8 cellular contexts compared by ENCODE assay signal in the genomic region with DNA sequence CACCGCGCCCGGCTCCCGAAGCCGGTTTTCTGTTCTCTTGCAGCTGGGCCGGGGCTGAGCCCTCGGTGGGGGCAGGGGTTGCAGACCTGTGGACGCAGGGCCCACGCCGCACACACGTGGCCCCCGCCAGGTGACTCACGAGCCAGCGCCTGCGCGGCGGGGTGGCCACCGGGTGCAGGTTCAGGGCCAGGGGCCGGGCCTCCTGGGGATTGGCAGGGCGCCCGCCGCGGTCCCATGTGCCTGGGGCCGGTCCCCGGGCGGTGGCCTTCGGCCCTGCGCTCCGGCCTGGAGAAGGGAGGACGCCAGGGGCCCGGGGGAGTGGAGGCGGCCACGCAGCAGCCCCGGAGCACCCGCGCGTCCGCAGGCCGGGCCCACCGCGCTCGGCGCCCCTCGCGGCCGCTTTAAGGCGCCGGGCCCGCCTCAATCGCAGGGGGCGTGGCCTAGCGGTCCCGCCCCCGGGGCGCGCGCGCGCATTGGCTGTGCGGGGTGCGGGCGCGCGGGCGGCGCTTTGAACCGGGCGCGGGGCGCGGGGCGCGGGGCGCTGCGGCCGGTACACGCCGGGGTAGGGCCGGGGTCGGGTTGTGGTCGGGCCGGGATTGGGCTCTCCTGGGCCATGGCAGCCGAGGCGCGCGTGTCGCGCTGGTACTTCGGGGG. TPM values are rescaled to one million over a fixed set of nuclear protein-coding genes. Genes with fewer than 3 reads are reported as not detected.
DNase-seq lines count a peak whose midpoint lies in the region; ATAC-seq, FAIRE-seq and TF ChIP-seq lines count a peak whose summit lies in the region.

A gene with protein sequence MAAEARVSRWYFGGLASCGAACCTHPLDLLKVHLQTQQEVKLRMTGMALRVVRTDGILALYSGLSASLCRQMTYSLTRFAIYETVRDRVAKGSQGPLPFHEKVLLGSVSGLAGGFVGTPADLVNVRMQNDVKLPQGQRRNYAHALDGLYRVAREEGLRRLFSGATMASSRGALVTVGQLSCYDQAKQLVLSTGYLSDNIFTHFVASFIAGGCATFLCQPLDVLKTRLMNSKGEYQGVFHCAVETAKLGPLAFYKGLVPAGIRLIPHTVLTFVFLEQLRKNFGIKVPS (plus strand): TSS at position 471 of the 654 bp plus-strand sequence. CDS start 143 bp downstream, at position 614.

- H3K4me1 ChIP-seq in A549 = peaks cover 20% of the 10 kb centered on the region
- peaks cover 23 to 42% of the 10 kb centered on the region in 2 donors for H3K4me1 ChIP-seq in left lung

- TF ChIP-seq RAD21 in A549 (conservative IDR thresholded peaks at IDR 0.05 in 1 of 2, IDR thresholded peaks at IDR 0.05 in 1 of 2) = no peak

- POLR2A ChIA-PET in A549 (lab: Yijun Ruan, JAX) = interaction anchor here (0.6 to 3.9 kb wide), 8 partner anchors 9 to 155 kb away, joined by 3 to 41 read pairs (median 6); a partner anchor contains a TSS

- H3K36me3 ChIP-seq in left lung = peaks cover 0 to 20% of the 10 kb centered on the region in 2 donors

- no peaks in the 10 kb centered on the region for H3K9me3 ChIP-seq in A549
- H3K9me3 ChIP-seq in left lung = no peaks in the 10 kb centered on the region

- ATAC-seq in A549 (peak; percentile 60 to 65), GM18858 (IDR thresholded peaks at IDR 0.05; ENCODE audit: unreplicated experiment) (peak; percentile 41), HG03175 (IDR thresholded peaks at IDR 0.05; ENCODE audit: unreplicated experiment) (peak; percentile 69), left lung (peak; percentile 87)

- DNase-seq in A549 (ENCODE audit: low read depth in 1 of 2, low spot score in 1 of 2) (peak; percentile 87 to 89), NCI-H524 (lab: John Stamatoyannopoulos, UW) (peak; percentile 70 to 92), coronary artery (ENCODE audit: low spot score) (no peak), left lung (peak; percentile 81 to 93)
- DNase-seq in activated CD4-positive, alpha-beta T cell treated with anti-CD3 and anti-CD28 coated beads for 48 hours = peak; percentile 89
- DNase-seq in stimulated activated CD4-positive, alpha-beta T cell treated with anti-CD3 and anti-CD28 coated beads, Interleukin-1b, Interleukin-23, amount 100 ng/mL, for 48 hours = peak; percentile 87

- WGBS in A549 (ENCODE audit: missing lambda C conversion rate) = 0% methylated on average over 35 of the region's 89 CpGs

- CTCF ChIA-PET in A549 (lab: Yijun Ruan, JAX) = interaction anchor here (1.0 to 4.6 kb wide), 7 partner anchors 10 to 41 kb away, joined by 3 to 24 read pairs (median 4); no protein-coding TSS in a partner anchor

- peak within 1 kb of the TSS; percentile 86 for H3K4me2 ChIP-seq in A549

- H3K27me3 ChIP-seq in left lung = no peaks in the 10 kb centered on the region

- TF ChIP-seq CTCF in A549 (IDR thresholded peaks at IDR 0.05) = no peak
- TF ChIP-seq CTCF in coronary artery (IDR thresholded peaks at IDR 0.05) = no peak
- peak in 1 of 2 donors; percentile 29 for TF ChIP-seq CTCF in left lung (IDR thresholded peaks at IDR 0.05)

- peak; percentile 36; the same call in 1 of the 2 replicates for TF ChIP-seq POLR2A in A549 (IDR thresholded peaks at IDR 0.05; ENCODE audit: low read length)

- H3K27ac ChIP-seq in A549 (peak within 1 kb of the TSS; percentile 95), coronary artery (peak within 1 kb of the TSS in 1 of 2 donors; percentile 65), left lung (peak within 1 kb of the TSS in 1 of 2 donors; percentile 71)

- intact Hi-C loops in left lung (cut with DNase I) = no loop called here

- no peak for FAIRE-seq in A549 (lab: Jason Lieb, UNC)

- H3K4me3 ChIP-seq in A549 = peak within 1 kb of the TSS; percentile 70
- H3K4me3 ChIP-seq in coronary artery = peak within 1 kb of the TSS; percentile 81
- H3K4me3 ChIP-seq in left lung = peak within 1 kb of the TSS; percentile 83 to 85

- no peak for TF ChIP-seq EP300 in A549 (IDR thresholded peaks at IDR 0.05)

TF ChIP-seq in A549, 52 proteins besides CTCF, POLR2A, EP300 and RAD21 (continues in another document):
- TF ChIP-seq, protein P1, sequence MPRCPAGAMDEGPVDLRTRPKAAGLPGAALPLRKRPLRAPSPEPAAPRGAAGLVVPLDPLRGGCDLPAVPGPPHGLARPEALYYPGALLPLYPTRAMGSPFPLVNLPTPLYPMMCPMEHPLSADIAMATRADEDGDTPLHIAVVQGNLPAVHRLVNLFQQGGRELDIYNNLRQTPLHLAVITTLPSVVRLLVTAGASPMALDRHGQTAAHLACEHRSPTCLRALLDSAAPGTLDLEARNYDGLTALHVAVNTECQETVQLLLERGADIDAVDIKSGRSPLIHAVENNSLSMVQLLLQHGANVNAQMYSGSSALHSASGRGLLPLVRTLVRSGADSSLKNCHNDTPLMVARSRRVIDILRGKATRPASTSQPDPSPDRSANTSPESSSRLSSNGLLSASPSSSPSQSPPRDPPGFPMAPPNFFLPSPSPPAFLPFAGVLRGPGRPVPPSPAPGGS (IDR thresholded peaks at IDR 0.05) = peak; percentile 56; the same call in 1 of the 3 replicates
- TF ChIP-seq RARB (CRISPR knock-in tag; IDR thresholded peaks at IDR 0.05) (no peak), TFCP2L1 (CRISPR knock-in tag; IDR thresholded peaks at IDR 0.05) (peak; percentile 96), POLR2AphosphoS2 (conservative IDR thresholded peaks at IDR 0.05; ENCODE audit: low read length) (no peak), TP53 (CRISPR knock-in tag; IDR thresholded peaks at IDR 0.05) (peak; percentile 92), ZSCAN20 (CRISPR knock-in tag; IDR thresholded peaks at IDR 0.05) (no peak), CHD2 (IDR thresholded peaks at IDR 0.05; ENCODE audit: low read length, partially characterized antibody) (no peak), FOSL2 (IDR thresholded peaks at IDR 0.05) (peak; percentile 43; the same call in 1 of the 2 replicates), FOSL2 (CRISPR knock-in tag; IDR thresholded peaks at IDR 0.05) (peak; percentile 94), KDM1A (IDR thresholded peaks at IDR 0.05; ENCODE audit: low read depth) (no peak), NPAS2 (CRISPR knock-in tag; IDR thresholded peaks at IDR 0.05; ENCODE audit: borderline replicate concordance) (peak; percentile 59; the same call in 1 of the 2 replicates), HDAC2 (IDR thresholded peaks at IDR 0.05) (peak; percentile 35; the same call in 1 of the 2 replicates), FOSB (CRISPR knock-in tag; IDR thresholded peaks at IDR 0.05) (no peak), JUNB (IDR thresholded peaks at IDR 0.05) (no peak), MYC (IDR thresholded peaks at IDR 0.05; ENCODE audit: borderline replicate concordance, low read length) (peak; percentile 95), HOXB13 (CRISPR knock-in tag; IDR thresholded peaks at IDR 0.05; ENCODE audit: low read depth) (peak; percentile 68; the same call in 1 of the 2 replicates), HOXB5 (CRISPR knock-in tag; IDR thresholded peaks at IDR 0.05) (peak; percentile 88), EHMT2 (IDR thresholded peaks at IDR 0.05; ENCODE audit: low read depth) (no peak)
- TF ChIP-seq, protein P2, sequence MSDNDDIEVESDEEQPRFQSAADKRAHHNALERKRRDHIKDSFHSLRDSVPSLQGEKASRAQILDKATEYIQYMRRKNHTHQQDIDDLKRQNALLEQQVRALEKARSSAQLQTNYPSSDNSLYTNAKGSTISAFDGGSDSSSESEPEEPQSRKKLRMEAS (IDR thresholded peaks at IDR 0.05) = peak; percentile 99
- TF ChIP-seq, protein P3, sequence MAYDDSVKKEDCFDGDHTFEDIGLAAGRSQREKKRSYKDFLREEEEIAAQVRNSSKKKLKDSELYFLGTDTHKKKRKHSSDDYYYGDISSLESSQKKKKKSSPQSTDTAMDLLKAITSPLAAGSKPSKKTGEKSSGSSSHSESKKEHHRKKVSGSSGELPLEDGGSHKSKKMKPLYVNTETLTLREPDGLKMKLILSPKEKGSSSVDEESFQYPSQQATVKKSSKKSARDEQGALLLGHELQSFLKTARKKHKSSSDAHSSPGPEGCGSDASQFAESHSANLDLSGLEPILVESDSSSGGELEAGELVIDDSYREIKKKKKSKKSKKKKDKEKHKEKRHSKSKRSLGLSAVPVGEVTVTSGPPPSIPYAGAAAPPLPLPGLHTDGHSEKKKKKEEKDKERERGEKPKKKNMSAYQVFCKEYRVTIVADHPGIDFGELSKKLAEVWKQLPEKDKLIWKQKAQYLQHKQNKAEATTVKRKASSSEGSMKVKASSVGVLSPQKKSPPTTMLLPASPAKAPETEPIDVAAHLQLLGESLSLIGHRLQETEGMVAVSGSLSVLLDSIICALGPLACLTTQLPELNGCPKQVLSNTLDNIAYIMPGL (CRISPR knock-in tag; IDR thresholded peaks at IDR 0.05; ENCODE audit: borderline replicate concordance) = 0 out of 2 replicates have a peak, but pooled peaks have one; percentile 49
- TF ChIP-seq, protein P4, sequence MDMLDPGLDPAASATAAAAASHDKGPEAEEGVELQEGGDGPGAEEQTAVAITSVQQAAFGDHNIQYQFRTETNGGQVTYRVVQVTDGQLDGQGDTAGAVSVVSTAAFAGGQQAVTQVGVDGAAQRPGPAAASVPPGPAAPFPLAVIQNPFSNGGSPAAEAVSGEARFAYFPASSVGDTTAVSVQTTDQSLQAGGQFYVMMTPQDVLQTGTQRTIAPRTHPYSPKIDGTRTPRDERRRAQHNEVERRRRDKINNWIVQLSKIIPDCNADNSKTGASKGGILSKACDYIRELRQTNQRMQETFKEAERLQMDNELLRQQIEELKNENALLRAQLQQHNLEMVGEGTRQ (IDR thresholded peaks at IDR 0.05) = peak; percentile 78
- TF ChIP-seq, protein P5, sequence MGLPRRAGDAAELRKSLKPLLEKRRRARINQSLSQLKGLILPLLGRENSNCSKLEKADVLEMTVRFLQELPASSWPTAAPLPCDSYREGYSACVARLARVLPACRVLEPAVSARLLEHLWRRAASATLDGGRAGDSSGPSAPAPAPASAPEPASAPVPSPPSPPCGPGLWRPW (IDR thresholded peaks at IDR 0.05) = no peak
- TF ChIP-seq, protein P6, sequence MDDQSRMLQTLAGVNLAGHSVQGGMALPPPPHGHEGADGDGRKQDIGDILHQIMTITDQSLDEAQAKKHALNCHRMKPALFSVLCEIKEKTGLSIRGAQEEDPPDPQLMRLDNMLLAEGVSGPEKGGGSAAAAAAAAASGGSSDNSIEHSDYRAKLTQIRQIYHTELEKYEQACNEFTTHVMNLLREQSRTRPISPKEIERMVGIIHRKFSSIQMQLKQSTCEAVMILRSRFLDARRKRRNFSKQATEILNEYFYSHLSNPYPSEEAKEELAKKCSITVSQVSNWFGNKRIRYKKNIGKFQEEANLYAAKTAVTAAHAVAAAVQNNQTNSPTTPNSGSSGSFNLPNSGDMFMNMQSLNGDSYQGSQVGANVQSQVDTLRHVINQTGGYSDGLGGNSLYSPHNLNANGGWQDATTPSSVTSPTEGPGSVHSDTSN (IDR thresholded peaks at IDR 0.05) = peak; percentile 70

RNA-seq across cellular contexts. Expression of the gene that starts here (rescaled TPM):
- polyA plus RNA-seq in A549 (2011; rRNA removed) (20.0 and 25.8 TPM in 2 replicates), A549 (2017; fragmentation: RNase III; extraction: RNeasy Plus Mini Kit Qiagen cat#74134 plus additional on column Dnase treatment) (43.4 to 47.1 TPM (median 47.0 TPM) in 3 replicates)
- 69.2 and 105 TPM in 2 replicates for polyA plus RNA-seq in A549 (2012; cell fraction: cytosol; rRNA removed)
- polyA plus RNA-seq in A549 (2012; cell fraction: nucleus; rRNA removed) = 99.9 and 141 TPM in 2 replicates
- 20.8 and 28.2 TPM in 2 replicates for polyA minus RNA-seq in A549 (2011; rRNA and poly(A)+ RNA removed)
- 10 to 100 TPM; 11.1 to 20.2 TPM for total RNA-seq in left lung
